Comparison of ENCODE assay signal across 8 cellular contexts in the genomic region with DNA sequence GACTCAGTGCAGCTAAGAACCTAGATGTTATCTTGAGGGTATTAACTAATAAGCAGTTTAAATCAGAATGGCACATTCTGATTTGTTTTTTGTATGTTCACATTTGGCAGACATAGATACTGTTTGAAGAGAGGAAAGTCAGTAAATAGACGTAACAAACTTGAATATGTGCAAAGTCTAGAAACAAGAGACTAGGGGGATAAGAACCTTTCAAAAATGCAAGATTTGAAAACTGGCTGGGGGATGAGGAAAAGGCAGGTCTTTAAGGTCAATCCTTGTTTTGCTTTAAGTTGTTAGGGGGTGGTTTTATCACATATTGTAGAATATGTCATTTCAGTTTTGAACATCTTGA.
DNase-seq lines count a peak whose midpoint lies in the region; ATAC-seq and TF ChIP-seq lines count a peak whose summit lies in the region.
"Not testable (repeated sequence)": the region's sequence is repeated elsewhere in the genome, so short reads cannot be mapped to it uniquely, and the experiment has no call there.

No MANE protein-coding gene starts in this region.

- H3K4me1 ChIP-seq in BLaER1 (peaks cover 10% of the 10 kb centered on the region), stomach (peaks cover 12 to 19% (median 16%) of the 10 kb centered on the region in 4 donors)
- H3K4me1 ChIP-seq in Loucy (ENCODE audit: insufficient read depth, low read length, poor library complexity, severe bottlenecking); hepatocyte (ENCODE audit: insufficient read depth): not testable (repeated sequence)

- not testable (repeated sequence) for H3K9me3 Mint-ChIP-seq in T-cell; activated T-helper 17 cell treated with anti-CD3 and anti-CD28 coated beads, Interleukin-2, amount 50 U/mL, for 72 hours; neural crest cell

- H3K27me3 ChIP-seq in BLaER1 (peaks cover 41% of the 10 kb centered on the region), Loucy (ENCODE audit: insufficient read depth, low read length, poor library complexity, severe bottlenecking) (peaks cover 21% of the 10 kb centered on the region), hepatocyte (peaks cover 38% of the 10 kb centered on the region), stomach (peaks cover 0 to 49% (median 31%) of the 10 kb centered on the region in 3 donors)

- peaks cover 22% of the 10 kb centered on the region for H4K20me1 ChIP-seq in BLaER1
- not testable (repeated sequence) for H4K20me1 ChIP-seq in Loucy (ENCODE audit: insufficient read depth, low read length, poor library complexity, severe bottlenecking); hepatocyte (ENCODE audit: insufficient read depth, poor library complexity, severe bottlenecking)

- H3K9ac ChIP-seq in BLaER1; Loucy (ENCODE audit: low read depth, low read length, poor library complexity, severe bottlenecking): not testable (repeated sequence)

- intact Hi-C loops in stomach (cut with DNase I; ENCODE audit: low total_unique reads): not testable (repeated sequence)

- H3K27ac Mint-ChIP-seq in T-cell: peak overlapping the region in 1 of 2 donors; percentile 36
- not testable (repeated sequence) for H3K27ac Mint-ChIP-seq in activated T-helper 17 cell treated with anti-CD3 and anti-CD28 coated beads, Interleukin-2, amount 50 U/mL, for 72 hours; neural crest cell (ENCODE audit: unreplicated experiment)

- CTCF ChIA-PET in T-cell (lab: Charles Lee): interaction anchor here in 1 of 2 donors (0.8 kb wide), 1 partner anchor 614 kb away, joined by 8 read pairs; no protein-coding TSS in a partner anchor

- not testable (repeated sequence) for DNase-seq in T-cell; coronary artery (ENCODE audit: low spot score); hepatocyte (ENCODE audit: low spot score); neural crest cell (ENCODE audit: low read depth, low spot score); stomach

- H3K4me2 ChIP-seq in BLaER1: 0 out of 2 replicates have a peak overlapping the region, but pooled peaks have one; percentile 88
- peak overlapping the region; percentile 67 for H3K4me2 ChIP-seq in Loucy (ENCODE audit: low read depth, low read length, poor library complexity, severe bottlenecking)
- H3K4me2 ChIP-seq in hepatocyte: peak overlapping the region; percentile 96

- not testable (repeated sequence) for H3K9me3 ChIP-seq in BLaER1; Loucy (ENCODE audit: insufficient read depth, low read depth, low read length); hepatocyte (ENCODE audit: low read depth); stomach

- POLR2A ChIA-PET in T-cell (lab: Charles Lee): not testable (repeated sequence)

- H3K79me2 ChIP-seq in Loucy (ENCODE audit: insufficient read depth, low read length); hepatocyte: not testable (repeated sequence)

- not testable (repeated sequence) for H3K4me1 Mint-ChIP-seq in T-cell; activated T-helper 17 cell treated with anti-CD3 and anti-CD28 coated beads, Interleukin-2, amount 50 U/mL, for 72 hours; neural crest cell

- H3K27ac ChIP-seq in BLaER1, coronary artery, hepatocyte, stomach: not testable (repeated sequence)

- TF ChIP-seq CTCF in Loucy (conservative IDR thresholded peaks at IDR 0.05; ENCODE audit: low read length); coronary artery (IDR thresholded peaks at IDR 0.05); hepatocyte (IDR thresholded peaks at IDR 0.05; ENCODE audit: poor library complexity); neural crest cell (conservative IDR thresholded peaks at IDR 0.05); stomach (IDR thresholded peaks at IDR 0.05): not testable (repeated sequence)

- not testable (repeated sequence) for H3K9me2 ChIP-seq in Loucy (replicated peaks; ENCODE audit: low read depth, low read length); hepatocyte (replicated peaks; ENCODE audit: insufficient read depth)

- not testable (repeated sequence) for H3K36me3 ChIP-seq in BLaER1; Loucy (ENCODE audit: insufficient read depth, low read length); hepatocyte (replicated peaks; ENCODE audit: insufficient read depth, low read depth); stomach

- peaks cover 20 to 21% of the 10 kb centered on the region in 2 donors for H3K27me3 Mint-ChIP-seq in T-cell
- peaks cover 21% of the 10 kb centered on the region for H3K27me3 Mint-ChIP-seq in activated T-helper 17 cell treated with anti-CD3 and anti-CD28 coated beads, Interleukin-2, amount 50 U/mL, for 72 hours
- H3K27me3 Mint-ChIP-seq in neural crest cell (ENCODE audit: low read depth): peaks cover 48% of the 10 kb centered on the region

- not testable (repeated sequence) for H3K4me3 ChIP-seq in BLaER1
- H3K4me3 ChIP-seq in Loucy (ENCODE audit: low read length, poor library complexity, severe bottlenecking) (peak overlapping the region; percentile 67), coronary artery (peak overlapping the region; percentile 68), hepatocyte (peak overlapping the region; percentile 29), stomach (peak overlapping the region in 3 of 4 donors; percentile 52 to 67 (median 56))

- H2AFZ ChIP-seq in Loucy (ENCODE audit: low read length): not testable (repeated sequence)
- peak overlapping the region; percentile 93 for H2AFZ ChIP-seq in hepatocyte

- H3F3A ChIP-seq in Loucy (ENCODE audit: low read depth): not testable (repeated sequence)

- H3K36me3 Mint-ChIP-seq in T-cell; activated T-helper 17 cell treated with anti-CD3 and anti-CD28 coated beads, Interleukin-2, amount 50 U/mL, for 72 hours (ENCODE audit: low read depth); neural crest cell (ENCODE audit: low read depth): not testable (repeated sequence)

- WGBS in hepatocyte (ENCODE audit: low lambda C conversion rate, missing lambda C conversion rate): 29% methylated on average over 1 of the region's 1 CpG
- 5 to 25% (median 16%) methylated on average over 1 of the region's 1 CpG for WGBS in stomach, 5 donors

- ATAC-seq in T-cell (replicated peaks in 1 of 4); activated T-helper 17 cell treated with anti-CD3 and anti-CD28 coated beads, Interleukin-2, amount 50 U/mL, for 72 hours (replicated peaks): not testable (repeated sequence)

- H3K4me3 Mint-ChIP-seq in T-cell: peak overlapping the region; percentile 53 to 67 (median 56)
- H3K4me3 Mint-ChIP-seq in activated T-helper 17 cell treated with anti-CD3 and anti-CD28 coated beads, Interleukin-2, amount 50 U/mL, for 72 hours: peak overlapping the region; percentile 30
- H3K4me3 Mint-ChIP-seq in neural crest cell: peak overlapping the region; percentile 82

- not testable (repeated sequence) for TF ChIP-seq POLR2A in stomach (IDR thresholded peaks at IDR 0.05)

- not testable (repeated sequence) for TF ChIP-seq EP300 in stomach (IDR thresholded peaks at IDR 0.05)

Comparison
In these comparisons a context has a peak if more than half of its experiments do, and no peak if none do; other contexts are left out.
1. H3K4me3 Mint-ChIP-seq: peak in every context shown above with its lines; median percentile 82 in neural crest cell; 56 in T-cell; 30 in activated T-helper 17 cell treated with anti-CD3 and anti-CD28 coated beads, Interleukin-2, amount 50 U/mL, for 72 hours.